In the genomic region with DNA sequence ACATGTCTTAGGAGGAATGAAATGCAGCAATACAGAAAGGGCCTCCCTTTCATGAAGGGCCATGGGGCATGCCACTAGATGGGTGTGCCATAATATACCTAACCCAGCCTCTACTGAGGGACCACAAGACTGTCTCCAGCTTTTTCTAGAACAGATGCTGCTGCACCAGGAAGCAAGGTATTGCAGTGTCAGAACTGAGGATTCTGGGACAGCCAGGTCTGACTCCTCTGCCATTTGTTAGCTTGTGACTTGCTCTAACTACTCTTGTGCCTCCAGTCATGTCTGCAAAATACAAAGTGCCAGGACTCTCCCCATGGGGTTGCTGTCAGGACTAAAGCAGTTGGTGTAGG, we compare ENCODE assay signal across 28 cellular contexts.
"Had no signal": no experiment of that assay in that cellular context is flagged by ENCODE, and none has a peak within 500 bp of the region (broad histone marks: within the 10 kb centered on the region; RNA-seq: fewer than 3 reads in every experiment).

No MANE protein-coding gene starts in this region.

- DNase-seq: effector CD8-positive, alpha-beta T cell; endodermal cell; foreskin keratinocyte; heart left ventricle; kidney; left lung; mesendoderm; midbrain; naive thymus-derived CD4-positive, alpha-beta T cell; stimulated activated CD4-positive, alpha-beta T cell treated with anti-CD3 and anti-CD28 coated beads, Interleukin-12 subunit alpha, Interleukin-12 subunit beta, amount 100 ng/mL, for 4 hours; stimulated activated CD4-positive, alpha-beta T cell treated with anti-CD3 and anti-CD28 coated beads, Interleukin-1b, Interleukin-23, amount 100 ng/mL, for 48 hours; stimulated activated CD4-positive, alpha-beta T cell treated with anti-CD3 and anti-CD28 coated beads, Interleukin-4, amount 100 ng/mL, for 1 hour; stimulated activated CD8-positive, alpha-beta memory T cell treated with anti-CD3 and anti-CD28 coated beads, Interleukin-4, amount 100 ng/mL, for 48 hours; stimulated activated naive CD4-positive, alpha-beta T cell; stimulated activated naive CD8-positive, alpha-beta T cell treated with anti-CD3 and anti-CD28 coated beads, Interleukin-15, amount 100 ng/mL, for 72 hours; trophoblast cell had no signal

- H2AFZ ChIP-seq: hepatocyte, neural progenitor cell, parathyroid adenoma had no signal

- H3K4me3 ChIP-seq: esophagus muscularis mucosa, gastroesophageal sphincter, heart left ventricle, hepatocyte, left lung, neural progenitor cell, smooth muscle cell, suprapubic skin had no signal

- H3K4me1 Mint-ChIP-seq: naive thymus-derived CD4-positive, alpha-beta T cell; nephron; neural progenitor cell; stimulated activated naive CD8-positive, alpha-beta T cell treated with anti-CD3 and anti-CD28 coated beads, Interleukin-15, amount 100 ng/mL, for 72 hours had no signal

- H3K27ac ChIP-seq: epithelial cell of prostate, esophagus muscularis mucosa, foreskin keratinocyte, gastroesophageal sphincter, heart left ventricle, hepatocyte, left lung, neural progenitor cell, parathyroid adenoma, suprapubic skin had no signal

- H3K9me3 Mint-ChIP-seq: dendritic cell treated with granulocyte-macrophage colony-stimulating factor and Interleukin-4, amounts not matched to agents 40 ng/mL and 50 ng/mL, for 4 days; endodermal cell; naive thymus-derived CD4-positive, alpha-beta T cell; nephron; neural progenitor cell; stimulated activated naive CD8-positive, alpha-beta T cell treated with anti-CD3 and anti-CD28 coated beads, Interleukin-15, amount 100 ng/mL, for 72 hours had no signal

- H3K9ac ChIP-seq: neural progenitor cell, parathyroid adenoma had no signal

- H3K36me3 ChIP-seq: neural progenitor cell had no signal

- H3K27me3 Mint-ChIP-seq: dendritic cell treated with granulocyte-macrophage colony-stimulating factor and Interleukin-4, amounts not matched to agents 40 ng/mL and 50 ng/mL, for 4 days; naive thymus-derived CD4-positive, alpha-beta T cell; progenitor cell of endocrine pancreas; stimulated activated naive CD8-positive, alpha-beta T cell treated with anti-CD3 and anti-CD28 coated beads, Interleukin-15, amount 100 ng/mL, for 72 hours had no signal

- H3K27me3 ChIP-seq: esophagus muscularis mucosa, foreskin keratinocyte, gastroesophageal sphincter, heart left ventricle, hepatocyte, left lung, neural progenitor cell, suprapubic skin had no signal

- H3K4me3 Mint-ChIP-seq: dendritic cell treated with granulocyte-macrophage colony-stimulating factor and Interleukin-4, amounts not matched to agents 40 ng/mL and 50 ng/mL, for 4 days; endodermal cell; naive thymus-derived CD4-positive, alpha-beta T cell; nephron; neural progenitor cell; stimulated activated naive CD8-positive, alpha-beta T cell treated with anti-CD3 and anti-CD28 coated beads, Interleukin-15, amount 100 ng/mL, for 72 hours had no signal

- H3K4me2 ChIP-seq: hepatocyte, neural progenitor cell, smooth muscle cell had no signal

- H3K27ac Mint-ChIP-seq: dendritic cell treated with granulocyte-macrophage colony-stimulating factor and Interleukin-4, amounts not matched to agents 40 ng/mL and 50 ng/mL, for 4 days; endodermal cell; nephron; neural progenitor cell; progenitor cell of endocrine pancreas had no signal

- H3K4me1 ChIP-seq: esophagus muscularis mucosa, foreskin keratinocyte, gastroesophageal sphincter, heart left ventricle, left lung, neural progenitor cell, parathyroid adenoma, suprapubic skin had no signal

- H3K79me2 ChIP-seq: hepatocyte, parathyroid adenoma had no signal

- ATAC-seq: foreskin keratinocyte; gastroesophageal sphincter; heart left ventricle; left lung; naive thymus-derived CD4-positive, alpha-beta T cell; sciatic nerve; stimulated activated naive CD8-positive, alpha-beta T cell treated with anti-CD3 and anti-CD28 coated beads, Interleukin-15, amount 100 ng/mL, for 72 hours had no signal

- H3K9me3 ChIP-seq: esophagus muscularis mucosa, gastroesophageal sphincter, heart left ventricle, left lung, suprapubic skin had no signal
